Comparison of ENCODE assay signal across 8 cellular contexts in genomic region chr6:3119040-3119723, GRCh38. TPM values are rescaled to one million over a fixed set of nuclear protein-coding genes. Genes with fewer than 3 reads are reported as not detected.
DNase-seq lines count a peak whose midpoint lies in the region; TF ChIP-seq lines count a peak whose summit lies in the region.

No MANE protein-coding gene starts in this region.

- H3K9me2 ChIP-seq in GM23248 (ENCODE audit: insufficient read depth): no peaks in the 10 kb centered on the region

- H3K27me3 ChIP-seq in GM23248 (replicated peaks; ENCODE audit: insufficient read depth) (no peaks in the 10 kb centered on the region), kidney epithelial cell (ENCODE audit: control insufficient read depth, insufficient read depth, low read length) (no peaks in the 10 kb centered on the region)

- H3K27me3 Mint-ChIP-seq in brain: no peaks in the 10 kb centered on the region
- H3K27me3 Mint-ChIP-seq in stimulated activated naive CD8-positive, alpha-beta T cell treated with anti-CD3 and anti-CD28 coated beads, Interleukin-15, Interleukin-2, amounts not matched to agents 100 ng/mL and 50 ng/mL, for 24 hours: no peaks in the 10 kb centered on the region

- peak overlapping the region; percentile 69 to 91 (median 84) for H3K27ac Mint-ChIP-seq in brain
- H3K27ac Mint-ChIP-seq in stimulated activated naive CD8-positive, alpha-beta T cell treated with anti-CD3 and anti-CD28 coated beads, Interleukin-15, Interleukin-2, amounts not matched to agents 100 ng/mL and 50 ng/mL, for 24 hours: peak overlapping the region; percentile 7

- peaks cover 28% of the 10 kb centered on the region for H3F3A ChIP-seq in GM23248 (ENCODE audit: insufficient read depth)

- DNase-seq in NCI-H146 (lab: John Stamatoyannopoulos, UW) (peak; percentile 71), NCI-H146 treated with DMSO at 0.1 percent for 48 hours (lab: John Stamatoyannopoulos, UW; ENCODE audit: unreplicated experiment) (no peak), GM23248 (peak; percentile 67), LHCN-M2 (ENCODE audit: low read depth) (peak; percentile 38), kidney epithelial cell (ENCODE audit: low read depth) (no peak), NCI-H524 treated with DMSO at 0.1 percent for 48 hours (lab: John Stamatoyannopoulos, UW) (no peak)

- peak overlapping the region; percentile 89 for H2AFZ ChIP-seq in GM23248

- in situ Hi-C loops in GM23248 (cut with MboI): no loop called here

- peaks cover 5% of the 10 kb centered on the region; the same call in 1 of the 2 replicates for H3K4me1 ChIP-seq in GM23248 (ENCODE audit: insufficient read depth)

- H3K4me3 ChIP-seq in GM23248 (peak overlapping the region; percentile 88), kidney epithelial cell (ENCODE audit: low read depth, low read length) (peak overlapping the region; percentile 88)

- no peaks in the 10 kb centered on the region for H3K9me3 ChIP-seq in GM23248 (ENCODE audit: low read depth)

- H3K36me3 ChIP-seq in GM23248 (ENCODE audit: low read depth): 0 out of 2 replicates have a peak, but pooled peaks cover 3% of the 10 kb centered on the region
- peaks cover 1% of the 10 kb centered on the region for H3K36me3 ChIP-seq in kidney epithelial cell (ENCODE audit: control insufficient read depth, insufficient read depth, low read length)

- H3K4me1 Mint-ChIP-seq in brain: peaks cover 49% of the 10 kb centered on the region
- H3K4me1 Mint-ChIP-seq in stimulated activated naive CD8-positive, alpha-beta T cell treated with anti-CD3 and anti-CD28 coated beads, Interleukin-15, Interleukin-2, amounts not matched to agents 100 ng/mL and 50 ng/mL, for 24 hours (ENCODE audit: low read depth): peaks cover 33% of the 10 kb centered on the region

- TF ChIP-seq CTCF in brain (conservative IDR thresholded peaks at IDR 0.05): no peak
- no peak for TF ChIP-seq CTCF in kidney epithelial cell (IDR thresholded peaks at IDR 0.05; ENCODE audit: insufficient read depth, low read length, poor library complexity, severe bottlenecking)

- peak overlapping the region; percentile 86 to 90 (median 88) for H3K4me3 Mint-ChIP-seq in brain
- peak overlapping the region; percentile 82 for H3K4me3 Mint-ChIP-seq in stimulated activated naive CD8-positive, alpha-beta T cell treated with anti-CD3 and anti-CD28 coated beads, Interleukin-15, Interleukin-2, amounts not matched to agents 100 ng/mL and 50 ng/mL, for 24 hours

- H3K4me2 ChIP-seq in GM23248 (ENCODE audit: unreplicated experiment): peak overlapping the region; percentile 88

- WGBS in GM23248 (ENCODE audit: low coverage in 1 of 2, low lambda C conversion rate in 2 of 2, missing lambda C conversion rate in 2 of 2), 2 experiments: 26% methylated on average over 18 of the region's 19 CpGs

- H3K79me2 ChIP-seq in GM23248 (ENCODE audit: insufficient read depth): no peaks in the 10 kb centered on the region

- H4K20me1 ChIP-seq in GM23248 (ENCODE audit: insufficient read depth): no peaks in the 10 kb centered on the region

- H3K27ac ChIP-seq in GM23248: peak overlapping the region; percentile 88

- no peaks in the 10 kb centered on the region for H3K36me3 Mint-ChIP-seq in brain
- H3K36me3 Mint-ChIP-seq in stimulated activated naive CD8-positive, alpha-beta T cell treated with anti-CD3 and anti-CD28 coated beads, Interleukin-15, Interleukin-2, amounts not matched to agents 100 ng/mL and 50 ng/mL, for 24 hours (ENCODE audit: low read depth): peaks cover 7% of the 10 kb centered on the region

- H3K9me3 Mint-ChIP-seq in brain: no peaks in the 10 kb centered on the region
- H3K9me3 Mint-ChIP-seq in stimulated activated naive CD8-positive, alpha-beta T cell treated with anti-CD3 and anti-CD28 coated beads, Interleukin-15, Interleukin-2, amounts not matched to agents 100 ng/mL and 50 ng/mL, for 24 hours: no peaks in the 10 kb centered on the region

- peak overlapping the region; percentile 86 for H3K9ac ChIP-seq in GM23248

RNA-seq across cellular contexts. Expression of gene BPHL, which starts 0.7 kb away (rescaled TPM):
- total RNA-seq in GM23248 (2014; rRNA removed; shearing (Covaris generic)): 8.0 and 8.5 TPM in 2 replicates
- 20.2 and 21.0 TPM in 2 replicates for polyA plus RNA-seq in GM23248 (2016; fragmentation: Nextera tagmentation; extraction: Ambion mirVana)
- total RNA-seq in LHCN-M2 (2014; rRNA removed): 22.5 and 28.0 TPM in 2 replicates
- polyA plus RNA-seq in LHCN-M2 (2012): 28.7 TPM
- polyA plus RNA-seq in brain (ENCODE audit: insufficient read depth, low read depth, low replicate concordance): 40.9 TPM
- total RNA-seq in kidney epithelial cell: 26.6 and 29.1 TPM in 2 replicates

RNA-seq across cellular contexts. Expression of gene TUBB2A, which starts 38.2 kb away (rescaled TPM):
- total RNA-seq in GM23248 (2014; rRNA removed; shearing (Covaris generic)): 163 and 190 TPM in 2 replicates
- polyA plus RNA-seq in GM23248 (2016; fragmentation: Nextera tagmentation; extraction: Ambion mirVana): 190 and 195 TPM in 2 replicates
- total RNA-seq in LHCN-M2 (2014; rRNA removed): 197 TPM in 2 replicates
- 380 TPM for polyA plus RNA-seq in LHCN-M2 (2012)
- 610 TPM for polyA plus RNA-seq in brain (ENCODE audit: insufficient read depth, low read depth, low replicate concordance)
- 139 and 141 TPM in 2 replicates for total RNA-seq in kidney epithelial cell

RNA-seq across cellular contexts. Expression of gene RIPK1, which starts 50.9 kb away (rescaled TPM):
- total RNA-seq in GM23248 (2014; rRNA removed; shearing (Covaris generic)): 23.3 and 26.2 TPM in 2 replicates
- polyA plus RNA-seq in GM23248 (2016; fragmentation: Nextera tagmentation; extraction: Ambion mirVana): 15.3 and 16.1 TPM in 2 replicates
- total RNA-seq in LHCN-M2 (2014; rRNA removed): 17.5 and 19.7 TPM in 2 replicates
- 11.8 TPM for polyA plus RNA-seq in LHCN-M2 (2012)
- 10.8 TPM for polyA plus RNA-seq in brain (ENCODE audit: insufficient read depth, low read depth, low replicate concordance)
- total RNA-seq in kidney epithelial cell: 20.5 and 22.6 TPM in 2 replicates

Comparison
In these comparisons a context has a peak if more than half of its experiments do, and no peak if none do; other contexts are left out.
1. DNase-seq: peak in NCI-H146 (single experiment), GM23248 (single experiment) and LHCN-M2 (single experiment); none in NCI-H146 treated with DMSO at 0.1 percent for 48 hours (single experiment), kidney epithelial cell (single experiment) and NCI-H524 treated with DMSO at 0.1 percent for 48 hours (single experiment).